Comparison of ENCODE assay signal across 8 cellular contexts in the genomic region with DNA sequence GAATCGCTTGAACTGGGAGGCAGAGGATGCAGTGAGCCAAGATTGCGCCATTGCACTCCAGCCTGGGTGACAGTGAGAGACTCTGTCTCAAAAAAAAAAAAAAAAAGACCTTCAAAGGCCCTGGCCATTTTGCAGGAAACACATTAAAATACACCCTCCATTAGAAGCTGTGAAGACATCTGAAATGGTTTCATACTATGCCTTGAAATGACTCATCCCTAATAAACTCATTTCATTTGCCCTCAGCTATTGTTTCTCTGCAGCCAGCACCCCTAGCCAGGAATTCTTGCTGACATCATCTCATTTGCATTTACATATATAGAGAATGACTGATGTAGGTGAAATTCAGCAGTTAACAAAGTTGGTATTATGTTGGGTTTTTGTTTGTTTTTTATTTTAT. TPM values are rescaled to one million over a fixed set of nuclear protein-coding genes. Genes with fewer than 3 reads are reported as not detected.
DNase-seq lines count a peak whose midpoint lies in the region; ATAC-seq, FAIRE-seq and TF ChIP-seq lines count a peak whose summit lies in the region.

No MANE protein-coding gene starts in this region.

- no peaks in the 10 kb centered on the region for H3K36me3 ChIP-seq in neural progenitor cell

- no peaks in the 10 kb centered on the region for H3K79me2 ChIP-seq in neural progenitor cell (ENCODE audit: low read depth)

- no peak for TF ChIP-seq POLR2A in erythroblast (IDR thresholded peaks at IDR 0.05; ENCODE audit: low read length)

- no peaks in the 10 kb centered on the region for H3K27me3 ChIP-seq in neural progenitor cell

- H3K9me3 ChIP-seq in neural progenitor cell (ENCODE audit: low read depth), result no peaks in the 10 kb centered on the region

- CTCF ChIA-PET in GM10248 (lab: Yijun Ruan, JAX), result interaction anchor here (1.0 to 5.3 kb wide), 4 partner anchors 9 to 24 kb away, joined by 4 to 43 read pairs (median 6); a partner anchor contains a TSS

- no peak for ATAC-seq in GM21423 (IDR thresholded peaks at IDR 0.05; ENCODE audit: unreplicated experiment)

- H4K20me1 ChIP-seq in neural progenitor cell (ENCODE audit: low read depth), result no peaks in the 10 kb centered on the region

- no peak overlapping the region for H2AFZ ChIP-seq in neural progenitor cell (replicated peaks)

- no peaks in the 10 kb centered on the region for H3K9me3 Mint-ChIP-seq in neural progenitor cell

- H3K27me3 Mint-ChIP-seq in neural progenitor cell (ENCODE audit: insufficient read depth, low read depth), result no peaks in the 10 kb centered on the region

- no peak overlapping the region for H3K4me3 Mint-ChIP-seq in neural progenitor cell

- intact Hi-C loops in posterior cingulate gyrus (cut with DNase I), result no loop called here

- H3K4me1 ChIP-seq in neural progenitor cell, result peaks cover 10% of the 10 kb centered on the region

- FAIRE-seq in HTR-8/SVneo (lab: Jason Lieb, UNC), result peak; percentile 31

- no peak overlapping the region for H3K4me3 ChIP-seq in neural progenitor cell

- POLR2A ChIA-PET in GM10248 (lab: Yijun Ruan, JAX), result interaction anchor here (0.6 to 1.2 kb wide), 4 partner anchors 11 to 83 kb away, joined by 3 to 7 read pairs (median 4); no protein-coding TSS in a partner anchor

- no peak overlapping the region for H3K9ac ChIP-seq in neural progenitor cell

- peaks cover 3% of the 10 kb centered on the region for H3K36me3 Mint-ChIP-seq in neural progenitor cell

- H3K27ac ChIP-seq in neural progenitor cell, result no peak overlapping the region

- no peak overlapping the region for H3K27ac Mint-ChIP-seq in neural progenitor cell

- TF ChIP-seq CTCF in GM10248 (IDR thresholded peaks at IDR 0.05; ENCODE audit: control extremely low read depth, extremely low read depth, low read depth, missing control alignments) (no peak), neural progenitor cell (IDR thresholded peaks at IDR 0.05) (no peak)

- peaks cover 27% of the 10 kb centered on the region for H3F3A ChIP-seq in neural progenitor cell (ENCODE audit: low read depth)

- no peak overlapping the region for H3K4me2 ChIP-seq in neural progenitor cell

- H3K4me1 Mint-ChIP-seq in neural progenitor cell, result peaks cover 9% of the 10 kb centered on the region

- DNase-seq in GM10248 (ENCODE audit: extremely low spot score) (peak; percentile 65), HTR-8/SVneo (ENCODE audit: insufficient read length, low spot score) (peak; percentile 87), amniotic epithelial cell (ENCODE audit: low read depth) (peak; percentile 82), lung microvascular endothelial cell (ENCODE audit: low read depth in 2 of 2) (peak; percentile 60 to 91), erythroblast (lab: John Stamatoyannopoulos, UW) (no peak), neural progenitor cell (ENCODE audit: low spot score) (no peak), posterior cingulate gyrus (no peak)

RNA-seq across cellular contexts. Expression of a gene that starts 8.7 kb away (rescaled TPM):
- total RNA-seq in lung microvascular endothelial cell (8.9 and 15.1 TPM in 2 replicates), neural progenitor cell (ENCODE audit: low replicate concordance) (15.9 and 20.3 TPM in 2 replicates)

RNA-seq across cellular contexts. Expression of a gene that starts 28.5 kb away (rescaled TPM):
- 1.1 and 1.6 TPM in 2 replicates for total RNA-seq in lung microvascular endothelial cell
- total RNA-seq in neural progenitor cell (ENCODE audit: low replicate concordance), result not detected in 2 replicates

RNA-seq across cellular contexts. Expression of a gene that starts 37.6 kb away (rescaled TPM):
- under 0.01 TPM in 2 replicates for total RNA-seq in lung microvascular endothelial cell
- not detected in 2 replicates for total RNA-seq in neural progenitor cell (ENCODE audit: low replicate concordance)

RNA-seq across cellular contexts. Expression of a gene that starts 45.9 kb away (rescaled TPM):
- total RNA-seq in lung microvascular endothelial cell (3.1 and 5.4 TPM in 2 replicates), neural progenitor cell (ENCODE audit: low replicate concordance) (3.7 and 11.3 TPM in 2 replicates)

Comparison
In these comparisons a context has a peak if more than half of its experiments do, and no peak if none do; other contexts are left out.
1. DNase-seq: peak in GM10248 (single experiment), HTR-8/SVneo (single experiment), amniotic epithelial cell (single experiment) and lung microvascular endothelial cell (2 of 2); none in erythroblast (0 of 2), neural progenitor cell (single experiment) and posterior cingulate gyrus (0 of 10).